12 cellular contexts compared by ENCODE assay signal in the genomic region with DNA sequence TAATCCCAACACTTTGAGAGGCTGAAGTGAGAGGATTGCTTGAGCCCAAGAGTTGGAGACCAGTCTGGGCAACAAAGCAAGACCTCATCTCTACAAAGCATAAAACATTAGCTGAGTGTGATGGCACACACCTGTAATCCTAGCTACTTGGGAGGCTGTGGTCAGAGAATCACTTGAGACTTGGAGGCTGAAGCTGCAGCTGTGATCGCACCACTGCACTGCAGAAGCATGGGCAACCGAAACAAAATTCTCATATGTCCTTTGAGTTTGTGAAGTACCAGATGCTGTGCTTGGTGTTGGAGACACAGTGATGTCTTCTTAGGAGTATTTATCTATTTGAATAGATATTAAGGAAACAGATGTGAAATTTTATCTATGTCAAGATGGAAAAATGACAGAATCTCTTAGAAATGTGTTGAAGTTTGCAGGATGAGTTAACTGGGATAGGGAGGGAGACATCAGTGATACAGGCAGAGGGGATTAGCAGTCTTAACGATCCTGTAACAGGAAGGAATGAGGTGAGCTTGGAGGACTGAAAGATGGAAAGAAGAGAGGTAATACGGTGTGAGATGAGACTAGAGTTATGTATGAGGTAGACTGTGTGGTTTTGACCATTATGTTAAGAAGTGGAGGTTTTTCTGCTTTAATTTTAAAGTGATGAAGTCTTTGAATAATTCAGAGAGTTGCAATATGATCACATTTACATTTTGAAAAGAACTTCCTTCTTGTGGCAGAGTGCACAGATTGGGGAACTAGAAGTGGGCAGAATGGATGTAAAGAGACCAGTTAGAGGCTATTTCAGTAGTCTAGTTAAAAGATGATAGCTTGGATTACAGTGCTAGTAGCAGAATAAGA. TPM values are rescaled to one million over a fixed set of nuclear protein-coding genes. Genes with fewer than 3 reads are reported as not detected.
A peak's percentile ranks its signal among the peaks of the same experiment; 100 is the strongest.
DNase-seq lines count a peak whose midpoint lies in the region; ATAC-seq and TF ChIP-seq lines count a peak whose summit lies in the region.
"Had no signal": no experiment of that assay in that cellular context is flagged by ENCODE, and none has a peak within 500 bp of the region (broad histone marks: within the 10 kb centered on the region; RNA-seq: fewer than 3 reads in every experiment).

No MANE protein-coding gene starts in this region.

- H3K4me3 Mint-ChIP-seq in WTC11: no peak overlapping the region
- H3K4me3 Mint-ChIP-seq: CD4-positive, alpha-beta T cell had no signal

- no peak for TF ChIP-seq CTCF in DND-41 (IDR thresholded peaks at IDR 0.05; ENCODE audit: borderline replicate concordance, extremely low read depth, low read length, poor library complexity, severe bottlenecking)
- no peak for TF ChIP-seq CTCF in WTC11 (IDR thresholded peaks at IDR 0.05)
- no peak for TF ChIP-seq CTCF in breast epithelium (IDR thresholded peaks at IDR 0.05)

- H2AFZ ChIP-seq in DND-41 (ENCODE audit: low read depth, low read length): no peak overlapping the region

- peaks cover 81% of the 10 kb centered on the region for H4K20me1 ChIP-seq in DND-41 (ENCODE audit: insufficient read depth, low read length)

- no peaks in the 10 kb centered on the region for H3K27me3 Mint-ChIP-seq in WTC11 (ENCODE audit: low read depth)
- H3K27me3 Mint-ChIP-seq: CD4-positive, alpha-beta T cell had no signal

- no peaks in the 10 kb centered on the region for H3K36me3 Mint-ChIP-seq in WTC11

- H3K4me2 ChIP-seq in DND-41 (ENCODE audit: insufficient read depth, low read length): no peak overlapping the region

- 0 out of 2 replicates have a peak overlapping the region, but pooled peaks have one; percentile 14 for H3K27ac ChIP-seq in DND-41 (ENCODE audit: low read length)
- no peak overlapping the region for H3K27ac ChIP-seq in breast epithelium

- no peak overlapping the region for H3K4me3 ChIP-seq in DND-41 (ENCODE audit: low read depth in 1 of 2, low read length in 2 of 2)
- no peak overlapping the region for H3K4me3 ChIP-seq in breast epithelium

- peaks cover 97% of the 10 kb centered on the region for H3K79me2 ChIP-seq in DND-41 (ENCODE audit: insufficient read depth, low read length)

- no peak overlapping the region for H3K27ac Mint-ChIP-seq in WTC11
- H3K27ac Mint-ChIP-seq: CD4-positive, alpha-beta T cell had no signal

- no peaks in the 10 kb centered on the region for H3K9me3 ChIP-seq in DND-41 (ENCODE audit: insufficient read depth, low read length, severe bottlenecking)
- no peaks in the 10 kb centered on the region for H3K9me3 ChIP-seq in breast epithelium

- H3K36me3 ChIP-seq in DND-41 (ENCODE audit: insufficient read depth, low read length): peaks cover 25% of the 10 kb centered on the region; the same call in 1 of the 2 replicates
- no peaks in the 10 kb centered on the region for H3K36me3 ChIP-seq in breast epithelium

- H3K4me1 ChIP-seq in DND-41 (ENCODE audit: insufficient read depth, low read length): peaks cover 30% of the 10 kb centered on the region
- no peaks in the 10 kb centered on the region for H3K4me1 ChIP-seq in breast epithelium

- CTCF ChIA-PET in WTC11 (lab: Charles Lee): interaction anchor here (1.7 kb wide), 1 partner anchor 11 kb away, joined by 8 read pairs; no protein-coding TSS in a partner anchor

- no peak overlapping the region for H3K9ac ChIP-seq in DND-41 (ENCODE audit: low read depth, low read length)

- DNase-seq in DND-41: peak; percentile 17
- no peak for DNase-seq in WTC11 (ENCODE audit: low spot score)
- no peak for DNase-seq in breast epithelium (ENCODE audit: low spot score in 2 of 2)
- no peak for DNase-seq in stimulated activated CD4-positive, alpha-beta T cell treated with anti-CD3 and anti-CD28 coated beads, Interleukin-12 subunit alpha, Interleukin-12 subunit beta, amount 100 ng/mL, for 4 hours
- DNase-seq: CD4-positive, alpha-beta T cell; NCI-H510A; occipital lobe; substantia nigra had no signal

- TF ChIP-seq POLR2A in breast epithelium (IDR thresholded peaks at IDR 0.05): no peak

- peaks cover 32% of the 10 kb centered on the region for H3K4me1 Mint-ChIP-seq in WTC11

- no peaks in the 10 kb centered on the region for H3K9me3 Mint-ChIP-seq in WTC11
- H3K9me3 Mint-ChIP-seq: CD4-positive, alpha-beta T cell had no signal

- H3K27me3 ChIP-seq in DND-41 (ENCODE audit: insufficient read depth, low read length, poor library complexity) (no peaks in the 10 kb centered on the region), breast epithelium (no peaks in the 10 kb centered on the region)

- ATAC-seq in DND-41 (ENCODE audit: insufficient read depth, low read depth): peak; percentile 56
- peak; percentile 38 for ATAC-seq in GM19452 (IDR thresholded peaks at IDR 0.05; ENCODE audit: unreplicated experiment)
- ATAC-seq in HG03354 (IDR thresholded peaks at IDR 0.05; ENCODE audit: poor library complexity, severe bottlenecking, unreplicated experiment): peak; percentile 38
- ATAC-seq in WTC11: peak; percentile 52
- no peak for ATAC-seq in GM18870 (IDR thresholded peaks at IDR 0.05; ENCODE audit: unreplicated experiment)
- no peak for ATAC-seq in GM19324 (IDR thresholded peaks at IDR 0.05; ENCODE audit: low FRiP score, unreplicated experiment)

- intact Hi-C loops in breast epithelium (cut with DNase I; ENCODE audit: low total_unique reads): no loop called here

- POLR2A ChIA-PET in WTC11 (lab: Charles Lee): no interaction called here

TF ChIP-seq in WTC11, 78 proteins besides CTCF, POLR2A, EP300 and RAD21:
- TF ChIP-seq ZNF219 (CRISPR knock-in tag; IDR thresholded peaks at IDR 0.05; ENCODE audit: borderline replicate concordance): no peak

RNA-seq across cellular contexts. Expression of a gene that starts 40.1 kb away (rescaled TPM):
- total RNA-seq in WTC11 (2021) (103 to 107 TPM (median 105 TPM) in 3 replicates), breast epithelium (100 to 1,000 TPM in 2 of 3 donors, 10 to 100 TPM in 1; 93.5 to 132 (median 109) TPM)

Comparison
In these comparisons a context has a peak if more than half of its experiments do, and no peak if none do; other contexts are left out.
1. ATAC-seq: peak in DND-41 (single experiment), GM19452 (single experiment), HG03354 (single experiment) and WTC11 (single experiment); none in GM18870 (single experiment) and GM19324 (single experiment).